12 cellular contexts compared by ENCODE assay signal in the genomic region with DNA sequence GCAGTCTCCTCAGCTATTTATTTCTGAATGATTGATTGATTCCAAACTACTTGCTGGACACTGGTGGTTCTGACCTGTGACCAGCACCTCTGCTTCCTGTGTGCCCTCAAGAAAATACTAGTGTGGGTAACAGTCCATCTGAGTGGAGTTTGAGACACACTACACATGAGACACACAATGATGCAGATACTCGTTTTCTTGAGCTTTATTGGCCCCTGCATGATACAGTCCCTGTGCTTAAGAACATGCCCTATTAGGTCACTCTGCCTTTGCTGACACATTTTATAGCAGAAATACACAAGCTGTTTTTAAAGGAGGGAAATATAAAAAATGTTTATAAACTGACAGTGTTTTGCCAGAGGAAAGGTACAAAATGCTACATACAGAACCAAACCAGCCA.
DNase-seq lines count a peak whose midpoint lies in the region; ATAC-seq and TF ChIP-seq lines count a peak whose summit lies in the region.
"Had no signal": no experiment of that assay in that cellular context is flagged by ENCODE, and none has a peak within 500 bp of the region (broad histone marks: within the 10 kb centered on the region; RNA-seq: fewer than 3 reads in every experiment).

No MANE protein-coding gene starts in this region.

- intact Hi-C loops in CD4-positive, alpha-beta T cell (cut with DNase I, micrococcal nuclease): no loop called here
- intact Hi-C loops in ascending aorta (cut with DNase I): loop anchor here (5.0 kb wide), 3 partner anchors 127 to 473 kb away; partner anchors contain the start of gene STK24

- peaks cover 41% of the 10 kb centered on the region for H3K4me1 Mint-ChIP-seq in CD4-positive, alpha-beta T cell (ENCODE audit: low read depth)
- peaks cover 29% of the 10 kb centered on the region for H3K4me1 Mint-ChIP-seq in endothelial cell (ENCODE audit: unreplicated experiment)
- peaks cover 27% of the 10 kb centered on the region for H3K4me1 Mint-ChIP-seq in neural progenitor cell

- peak overlapping the region; percentile 77 for H3K27ac Mint-ChIP-seq in CD4-positive, alpha-beta T cell
- H3K27ac Mint-ChIP-seq in endothelial cell (ENCODE audit: unreplicated experiment): peak overlapping the region; percentile 24
- no peak overlapping the region for H3K27ac Mint-ChIP-seq in neural progenitor cell

- H3K36me3 Mint-ChIP-seq in CD4-positive, alpha-beta T cell (ENCODE audit: low read depth): peaks cover 68% of the 10 kb centered on the region
- H3K36me3 Mint-ChIP-seq in endothelial cell (ENCODE audit: low read depth, unreplicated experiment) (peaks cover 51% of the 10 kb centered on the region), neural progenitor cell (peaks cover 52% of the 10 kb centered on the region)

- H3K27ac ChIP-seq in CD4-positive, alpha-beta T cell (ENCODE audit: low read depth, low read length): peak overlapping the region; percentile 1
- peak overlapping the region; percentile 42 for H3K27ac ChIP-seq in HUES48 (ENCODE audit: low read depth, low read length)
- H3K27ac ChIP-seq in neural progenitor cell: peak overlapping the region; percentile 74
- H3K27ac ChIP-seq in suprapubic skin: no peak overlapping the region
- H3K27ac ChIP-seq in ascending aorta: peak overlapping the region in 1 of 2 donors; percentile 63

- no peaks in the 10 kb centered on the region for H3K27me3 Mint-ChIP-seq in CD4-positive, alpha-beta T cell
- H3K27me3 Mint-ChIP-seq in endothelial cell (ENCODE audit: unreplicated experiment) (peaks cover 21% of the 10 kb centered on the region), neural progenitor cell (ENCODE audit: insufficient read depth, low read depth) (peaks cover 16% of the 10 kb centered on the region)
- H3K27me3 Mint-ChIP-seq: stimulated activated naive CD8-positive, alpha-beta T cell treated with anti-CD3 and anti-CD28 coated beads, Interleukin-15, amount 100 ng/mL, for 72 hours had no signal

- H3K4me3 ChIP-seq in HUES48 (ENCODE audit: low read depth, low read length) (no peak overlapping the region), neural progenitor cell (no peak overlapping the region), suprapubic skin (no peak overlapping the region), ascending aorta (no peak overlapping the region)

- CTCF ChIA-PET in CD4-positive, alpha-beta T cell (lab: Charles Lee): interaction anchor here (1.4 to 1.8 kb wide), 2 partner anchors 17 to 203 kb away, joined by 4 to 6 read pairs; no protein-coding TSS in a partner anchor

- H3K4me3 Mint-ChIP-seq in CD4-positive, alpha-beta T cell: no peak overlapping the region
- H3K4me3 Mint-ChIP-seq in endothelial cell (ENCODE audit: unreplicated experiment) (no peak overlapping the region), neural progenitor cell (no peak overlapping the region)
- H3K4me3 Mint-ChIP-seq: stimulated activated naive CD8-positive, alpha-beta T cell treated with anti-CD3 and anti-CD28 coated beads, Interleukin-15, amount 100 ng/mL, for 72 hours had no signal

- H3F3A ChIP-seq in neural progenitor cell (ENCODE audit: low read depth): peaks cover 29% of the 10 kb centered on the region

- H2AFZ ChIP-seq in neural progenitor cell (replicated peaks): no peak overlapping the region

- POLR2A ChIA-PET in CD4-positive, alpha-beta T cell (lab: Charles Lee): interaction anchor here (0.6 to 1.1 kb wide), 2 partner anchors 122 to 157 kb away, joined by 3 read pairs; no protein-coding TSS in a partner anchor

- H3K4me2 ChIP-seq in neural progenitor cell: peak overlapping the region; percentile 16

- H3K9me3 ChIP-seq in CD4-positive, alpha-beta T cell (ENCODE audit: control insufficient read depth, low read length): no peaks in the 10 kb centered on the region
- H3K9me3 ChIP-seq in HUES48 (ENCODE audit: control insufficient read depth, insufficient read depth, low read length) (no peaks in the 10 kb centered on the region), neural progenitor cell (ENCODE audit: low read depth) (no peaks in the 10 kb centered on the region), suprapubic skin (no peaks in the 10 kb centered on the region), ascending aorta (no peaks in the 10 kb centered on the region)

- no peak for TF ChIP-seq CTCF in CD4-positive, alpha-beta T cell (IDR thresholded peaks at IDR 0.05)
- TF ChIP-seq CTCF in endothelial cell (IDR thresholded peaks at IDR 0.05; ENCODE audit: unreplicated experiment) (no peak), neural progenitor cell (IDR thresholded peaks at IDR 0.05) (no peak), suprapubic skin (IDR thresholded peaks at IDR 0.05) (no peak), ascending aorta (IDR thresholded peaks at IDR 0.05) (no peak)

- peaks cover 66% of the 10 kb centered on the region for H3K36me3 ChIP-seq in HUES48 (ENCODE audit: control insufficient read depth, insufficient read depth, low read length)
- no peaks in the 10 kb centered on the region for H3K36me3 ChIP-seq in neural progenitor cell
- H3K36me3 ChIP-seq in suprapubic skin: peaks cover 41% of the 10 kb centered on the region
- H3K36me3 ChIP-seq in ascending aorta: peaks cover 0 to 16% of the 10 kb centered on the region in 2 donors

- no peak for TF ChIP-seq POLR2A in suprapubic skin (IDR thresholded peaks at IDR 0.05)

- no peak overlapping the region for H3K9ac ChIP-seq in HUES48 (ENCODE audit: low read depth, low read length)
- H3K9ac ChIP-seq in neural progenitor cell: no peak overlapping the region

- no peak for TF ChIP-seq EP300 in suprapubic skin (IDR thresholded peaks at IDR 0.05)

- no peak for DNase-seq in CD4-positive, alpha-beta T cell
- DNase-seq in endothelial cell (ENCODE audit: low spot score) (no peak), neural progenitor cell (ENCODE audit: low spot score) (no peak), NCI-H524 (lab: John Stamatoyannopoulos, UW) (no peak), suprapubic skin (ENCODE audit: low spot score in 2 of 2) (no peak), ascending aorta (ENCODE audit: low spot score in 2 of 2) (no peak)
- DNase-seq: activated effector memory CD4-positive, alpha-beta T cell treated with anti-CD3 and anti-CD28 coated beads, Interleukin-2, amount 50 U/mL, for 16 hours; NCI-H2107; stimulated activated CD4-positive, alpha-beta T cell treated with anti-CD3 and anti-CD28 coated beads, Interleukin-4, amount 100 ng/mL, for 24 hours; stimulated activated naive CD8-positive, alpha-beta T cell treated with anti-CD3 and anti-CD28 coated beads, Interleukin-15, amount 100 ng/mL, for 72 hours had no signal

- 50% methylated on average over 1 of the region's 1 CpG for WGBS in suprapubic skin

- ATAC-seq in CD4-positive, alpha-beta T cell (ENCODE audit: poor library complexity): no peak
- ATAC-seq in GM18520 (IDR thresholded peaks at IDR 0.05; ENCODE audit: unreplicated experiment): no peak

- peaks cover 30% of the 10 kb centered on the region for H3K4me1 ChIP-seq in HUES48 (ENCODE audit: control insufficient read depth, insufficient read depth, low read length)
- peaks cover 20% of the 10 kb centered on the region for H3K4me1 ChIP-seq in neural progenitor cell
- peaks cover 49% of the 10 kb centered on the region for H3K4me1 ChIP-seq in suprapubic skin
- peaks cover 2 to 26% of the 10 kb centered on the region in 2 donors for H3K4me1 ChIP-seq in ascending aorta

- H3K27me3 ChIP-seq in CD4-positive, alpha-beta T cell (ENCODE audit: control insufficient read depth, insufficient read depth, low read length): no peaks in the 10 kb centered on the region
- H3K27me3 ChIP-seq in HUES48 (ENCODE audit: control insufficient read depth, insufficient read depth, low read length) (no peaks in the 10 kb centered on the region), neural progenitor cell (no peaks in the 10 kb centered on the region), suprapubic skin (no peaks in the 10 kb centered on the region), ascending aorta (no peaks in the 10 kb centered on the region)

- H3K79me2 ChIP-seq in neural progenitor cell (ENCODE audit: low read depth): peaks cover 14% of the 10 kb centered on the region

- H4K20me1 ChIP-seq in neural progenitor cell (ENCODE audit: low read depth): peaks cover 31% of the 10 kb centered on the region

- no peaks in the 10 kb centered on the region for H3K9me3 Mint-ChIP-seq in CD4-positive, alpha-beta T cell
- H3K9me3 Mint-ChIP-seq in endothelial cell (ENCODE audit: unreplicated experiment): no peaks in the 10 kb centered on the region
- no peaks in the 10 kb centered on the region for H3K9me3 Mint-ChIP-seq in neural progenitor cell
- H3K9me3 Mint-ChIP-seq: stimulated activated naive CD8-positive, alpha-beta T cell treated with anti-CD3 and anti-CD28 coated beads, Interleukin-15, amount 100 ng/mL, for 72 hours had no signal
